In the genomic region with DNA sequence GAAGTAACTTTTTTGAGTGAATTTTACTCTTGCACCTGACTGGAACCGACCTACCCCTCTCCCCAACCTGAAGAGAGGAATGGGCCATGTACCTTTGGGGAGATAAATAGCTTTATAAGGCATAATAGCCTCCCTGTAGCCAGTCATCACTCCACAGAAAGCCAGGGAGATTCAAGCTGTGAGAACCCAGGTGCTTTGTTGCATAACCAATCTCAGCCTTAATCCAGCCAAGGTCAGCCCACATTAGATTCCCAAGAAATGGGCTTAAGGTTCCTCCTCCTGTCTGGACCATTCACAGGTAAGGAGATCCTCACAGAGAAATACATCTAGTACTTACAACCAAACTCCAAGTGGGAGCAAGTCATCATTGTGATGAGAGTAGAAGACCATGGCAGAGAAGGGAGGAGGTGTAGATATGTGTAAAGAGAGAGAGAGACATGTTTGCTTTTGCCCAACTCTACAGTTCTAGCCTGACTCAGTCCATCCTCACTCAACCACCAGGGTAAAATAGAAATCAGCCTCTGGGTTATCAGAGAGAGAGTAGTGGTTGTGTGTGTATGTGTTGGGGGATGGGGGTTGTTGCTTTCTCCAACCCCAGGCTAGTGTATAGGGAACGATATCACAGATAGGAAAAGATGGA, we compare ENCODE assay signal across 1 cellular context.
TF ChIP-seq lines count a peak whose summit lies in the region.

No MANE protein-coding gene starts in this region.

TF ChIP-seq in K562, 482 proteins besides CTCF, POLR2A, EP300 and RAD21:
- TF ChIP-seq PHTF2 (CRISPR knock-in tag; IDR thresholded peaks at IDR 0.05) (no peak), ZNF224 (CRISPR knock-in tag; IDR thresholded peaks at IDR 0.05) (no peak), BDP1 (IDR thresholded peaks at IDR 0.05; ENCODE audit: insufficient read depth, insufficient read length) (no peak)
- TF ChIP-seq, protein P1, sequence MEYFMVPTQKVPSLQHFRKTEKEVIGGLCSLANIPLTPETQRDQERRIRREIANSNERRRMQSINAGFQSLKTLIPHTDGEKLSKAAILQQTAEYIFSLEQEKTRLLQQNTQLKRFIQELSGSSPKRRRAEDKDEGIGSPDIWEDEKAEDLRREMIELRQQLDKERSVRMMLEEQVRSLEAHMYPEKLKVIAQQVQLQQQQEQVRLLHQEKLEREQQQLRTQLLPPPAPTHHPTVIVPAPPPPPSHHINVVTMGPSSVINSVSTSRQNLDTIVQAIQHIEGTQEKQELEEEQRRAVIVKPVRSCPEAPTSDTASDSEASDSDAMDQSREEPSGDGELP (CRISPR knock-in tag; IDR thresholded peaks at IDR 0.05; ENCODE audit: borderline replicate concordance) = no peak
